In the genomic region with DNA sequence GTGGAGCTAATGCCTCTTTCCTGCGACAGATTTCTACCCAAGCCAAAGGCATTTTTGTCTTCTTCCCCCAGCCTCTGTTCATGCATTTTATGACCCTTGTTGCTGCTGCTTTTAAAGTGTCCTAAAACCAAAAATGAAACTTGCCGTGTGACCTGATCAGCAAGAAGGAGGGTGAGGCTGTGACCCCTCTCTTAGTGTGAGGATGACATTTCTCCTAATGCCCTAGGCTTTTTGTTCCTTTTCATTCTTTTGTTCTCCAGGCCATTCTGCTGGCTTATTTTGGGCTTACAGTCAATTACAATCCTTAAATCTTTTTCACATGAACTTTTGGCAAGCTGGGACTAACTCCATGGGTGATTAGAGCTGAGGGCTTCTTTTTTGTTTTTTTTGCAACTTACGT, we compare ENCODE assay signal across 12 cellular contexts. TPM values are rescaled to one million over a fixed set of nuclear protein-coding genes. Genes with fewer than 3 reads are reported as not detected.
DNase-seq lines count a peak whose midpoint lies in the region; ATAC-seq and TF ChIP-seq lines count a peak whose summit lies in the region.
"Had no signal": no experiment of that assay in that cellular context is flagged by ENCODE, and none has a peak within 500 bp of the region (broad histone marks: within the 10 kb centered on the region; RNA-seq: fewer than 3 reads in every experiment).

No MANE protein-coding gene starts in this region.

- no peak for DNase-seq in DND-41
- DNase-seq in NCI-H526 (lab: John Stamatoyannopoulos, UW), result no peak
- no peak for DNase-seq in inferior parietal cortex (ENCODE audit: extremely low spot score)
- DNase-seq in T1000 (lab: John Stamatoyannopoulos, UW), result no peak
- DNase-seq in BE2C, result no peak
- DNase-seq: foreskin melanocyte had no signal

- H3K4me1 ChIP-seq in DND-41 (ENCODE audit: insufficient read depth, low read length), result no peaks in the 10 kb centered on the region
- H3K4me1 ChIP-seq in gastroesophageal sphincter, result peaks cover 9 to 87% (median 14%) of the 10 kb centered on the region in 3 donors
- no peaks in the 10 kb centered on the region for H3K4me1 ChIP-seq in BE2C

- peak; percentile 31; the same call in 1 of the 3 replicates for ATAC-seq in DND-41 (ENCODE audit: insufficient read depth, low read depth)
- ATAC-seq in GM19395 (IDR thresholded peaks at IDR 0.05; ENCODE audit: unreplicated experiment), result peak; percentile 79
- peak; percentile 56 for ATAC-seq in HG03175 (IDR thresholded peaks at IDR 0.05; ENCODE audit: unreplicated experiment)
- no peak for ATAC-seq in gastroesophageal sphincter

- no peaks in the 10 kb centered on the region for H3K36me3 ChIP-seq in DND-41 (ENCODE audit: insufficient read depth, low read length)
- no peaks in the 10 kb centered on the region for H3K36me3 ChIP-seq in gastroesophageal sphincter
- no peaks in the 10 kb centered on the region for H3K36me3 ChIP-seq in BE2C

- no peak overlapping the region for H3K4me2 ChIP-seq in DND-41 (ENCODE audit: insufficient read depth, low read length)

- H3K27me3 ChIP-seq in DND-41 (ENCODE audit: insufficient read depth, low read length, poor library complexity) (no peaks in the 10 kb centered on the region), gastroesophageal sphincter (no peaks in the 10 kb centered on the region), BE2C (no peaks in the 10 kb centered on the region)

- H3K4me3 ChIP-seq in DND-41 (ENCODE audit: low read depth in 1 of 2, low read length in 2 of 2) (no peak overlapping the region), gastroesophageal sphincter (no peak overlapping the region), BE2C (ENCODE audit: low read depth, low read length) (no peak overlapping the region)
- H3K4me3 ChIP-seq: SK-N-MC had no signal

- no peaks in the 10 kb centered on the region for H3K9me3 ChIP-seq in DND-41 (ENCODE audit: insufficient read depth, low read length, severe bottlenecking)
- no peaks in the 10 kb centered on the region for H3K9me3 ChIP-seq in gastroesophageal sphincter
- H3K9me3 ChIP-seq in BE2C, result no peaks in the 10 kb centered on the region

- 55 to 80% methylated on average over 1 to 2 of the region's 3 CpGs for WGBS in gastroesophageal sphincter (ENCODE audit: low coverage in 1 of 2), 2 donors

- H3K9ac ChIP-seq in DND-41 (ENCODE audit: low read depth, low read length), result no peak overlapping the region

- no peak for TF ChIP-seq EP300 in gastroesophageal sphincter (IDR thresholded peaks at IDR 0.05)

- no peak overlapping the region for H3K27ac ChIP-seq in DND-41 (ENCODE audit: low read length)
- peak overlapping the region; percentile 15 to 78 (median 60) for H3K27ac ChIP-seq in gastroesophageal sphincter
- H3K27ac ChIP-seq: SK-N-MC had no signal

- TF ChIP-seq CTCF in DND-41 (IDR thresholded peaks at IDR 0.05; ENCODE audit: borderline replicate concordance, extremely low read depth, low read length, poor library complexity, severe bottlenecking), result no peak
- no peak for TF ChIP-seq CTCF in gastroesophageal sphincter (IDR thresholded peaks at IDR 0.05)
- no peak for TF ChIP-seq CTCF in BE2C (IDR thresholded peaks at IDR 0.05; ENCODE audit: low read depth, low read length)

- TF ChIP-seq POLR2A in gastroesophageal sphincter (IDR thresholded peaks at IDR 0.05), result no peak

- peaks cover 51% of the 10 kb centered on the region for H3K79me2 ChIP-seq in DND-41 (ENCODE audit: insufficient read depth, low read length)

- H4K20me1 ChIP-seq in DND-41 (ENCODE audit: insufficient read depth, low read length), result peaks cover 41% of the 10 kb centered on the region

- no peak overlapping the region for H2AFZ ChIP-seq in DND-41 (ENCODE audit: low read depth, low read length)

RNA-seq across cellular contexts. Expression of a gene that starts 34.4 kb away (rescaled TPM):
- 1 to 10 TPM in 2 of 4 donors, under 1 TPM in 1, not detected in 1; 0.62 to 3.5 (median 2.5) TPM for total RNA-seq in gastroesophageal sphincter
- not detected for polyA plus RNA-seq in BE2C (2012; ENCODE audit: insufficient read depth, insufficient read length, low read depth)
- total RNA-seq: mesenteric fat pad had no signal
- polyA plus RNA-seq: BJ had no signal
